ENCODE assay signal across 8 cellular contexts in the genomic region with DNA sequence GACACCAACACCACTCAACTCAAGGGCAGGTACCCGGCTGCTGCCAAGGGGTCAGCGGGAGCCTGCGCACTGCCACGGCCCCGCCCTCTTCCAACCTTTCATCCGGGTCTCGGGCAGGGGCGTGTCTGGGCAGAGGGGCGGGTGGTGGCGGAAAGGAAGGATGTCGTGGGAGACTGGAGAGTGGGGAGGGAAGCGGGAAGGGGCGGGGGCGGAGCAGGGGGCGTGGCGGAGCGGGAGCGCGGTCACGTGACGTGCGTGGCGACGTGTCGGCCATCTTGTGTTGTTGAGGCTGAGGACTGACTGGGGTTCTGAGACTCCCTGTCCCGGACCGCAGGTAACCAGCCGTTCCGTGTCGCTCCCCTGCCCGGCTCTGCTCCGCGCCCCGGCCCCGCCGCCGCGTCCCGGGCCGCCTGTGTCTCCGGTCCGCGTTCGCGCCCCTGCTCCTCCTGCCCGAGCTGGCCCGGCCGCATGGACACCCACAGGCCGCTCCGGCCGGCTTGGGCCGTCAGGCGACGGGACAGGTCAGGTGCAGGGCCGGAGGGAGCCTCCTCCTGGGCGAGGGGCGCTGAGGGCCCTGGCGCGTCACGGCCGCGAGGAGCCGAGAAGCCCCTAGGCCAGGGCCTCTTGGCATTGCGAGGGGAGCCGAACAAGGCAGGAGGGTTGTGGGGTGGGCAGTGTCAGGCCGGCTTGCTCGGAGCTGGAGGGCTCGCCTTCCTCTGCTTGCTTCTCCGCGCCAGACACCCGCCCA. TPM values are rescaled to one million over a fixed set of nuclear protein-coding genes. Genes with fewer than 3 reads are reported as not detected.
DNase-seq lines count a peak whose midpoint lies in the region; ATAC-seq and TF ChIP-seq lines count a peak whose summit lies in the region.

A gene with protein sequence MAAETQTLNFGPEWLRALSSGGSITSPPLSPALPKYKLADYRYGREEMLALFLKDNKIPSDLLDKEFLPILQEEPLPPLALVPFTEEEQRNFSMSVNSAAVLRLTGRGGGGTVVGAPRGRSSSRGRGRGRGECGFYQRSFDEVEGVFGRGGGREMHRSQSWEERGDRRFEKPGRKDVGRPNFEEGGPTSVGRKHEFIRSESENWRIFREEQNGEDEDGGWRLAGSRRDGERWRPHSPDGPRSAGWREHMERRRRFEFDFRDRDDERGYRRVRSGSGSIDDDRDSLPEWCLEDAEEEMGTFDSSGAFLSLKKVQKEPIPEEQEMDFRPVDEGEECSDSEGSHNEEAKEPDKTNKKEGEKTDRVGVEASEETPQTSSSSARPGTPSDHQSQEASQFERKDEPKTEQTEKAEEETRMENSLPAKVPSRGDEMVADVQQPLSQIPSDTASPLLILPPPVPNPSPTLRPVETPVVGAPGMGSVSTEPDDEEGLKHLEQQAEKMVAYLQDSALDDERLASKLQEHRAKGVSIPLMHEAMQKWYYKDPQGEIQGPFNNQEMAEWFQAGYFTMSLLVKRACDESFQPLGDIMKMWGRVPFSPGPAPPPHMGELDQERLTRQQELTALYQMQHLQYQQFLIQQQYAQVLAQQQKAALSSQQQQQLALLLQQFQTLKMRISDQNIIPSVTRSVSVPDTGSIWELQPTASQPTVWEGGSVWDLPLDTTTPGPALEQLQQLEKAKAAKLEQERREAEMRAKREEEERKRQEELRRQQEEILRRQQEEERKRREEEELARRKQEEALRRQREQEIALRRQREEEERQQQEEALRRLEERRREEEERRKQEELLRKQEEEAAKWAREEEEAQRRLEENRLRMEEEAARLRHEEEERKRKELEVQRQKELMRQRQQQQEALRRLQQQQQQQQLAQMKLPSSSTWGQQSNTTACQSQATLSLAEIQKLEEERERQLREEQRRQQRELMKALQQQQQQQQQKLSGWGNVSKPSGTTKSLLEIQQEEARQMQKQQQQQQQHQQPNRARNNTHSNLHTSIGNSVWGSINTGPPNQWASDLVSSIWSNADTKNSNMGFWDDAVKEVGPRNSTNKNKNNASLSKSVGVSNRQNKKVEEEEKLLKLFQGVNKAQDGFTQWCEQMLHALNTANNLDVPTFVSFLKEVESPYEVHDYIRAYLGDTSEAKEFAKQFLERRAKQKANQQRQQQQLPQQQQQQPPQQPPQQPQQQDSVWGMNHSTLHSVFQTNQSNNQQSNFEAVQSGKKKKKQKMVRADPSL (N-terminal part only) (plus strand): TSS at position 273 of the 748 bp plus-strand sequence. CDS start 37,867 bp downstream, outside the sequence.

- ATAC-seq in GM21528 (IDR thresholded peaks at IDR 0.05; ENCODE audit: low FRiP score, unreplicated experiment) (peak; percentile 83), IMR-90 (ENCODE audit: low read depth) (peak; percentile 94)

- in situ Hi-C loops in IMR-90 (cut with MboI; ENCODE audit: low sequenced_read_pairs) = no loop called here

- H3K79me1 ChIP-seq in IMR-90 (ENCODE audit: low read depth in 1 of 2, low read length in 2 of 2) = peaks cover 3 to 30% of the 10 kb centered on the region in 2 experiments

- WGBS in IMR-90 (ENCODE audit: extremely low coverage in 2 of 2, insufficient read length in 1 of 2), 2 experiments = 0% methylated on average over 2 of the region's 71 CpGs; no CpG with 5 or more reads in 1 of the 2 experiments

- H3K4me1 ChIP-seq in IMR-90 (ENCODE audit: control insufficient read depth, insufficient read depth, low read length) = peaks cover 6% of the 10 kb centered on the region
- peaks cover 31% of the 10 kb centered on the region for H3K4me1 ChIP-seq in OCI-LY7 (ENCODE audit: insufficient read depth, low read length, poor library complexity, severe bottlenecking)

- peak within 1 kb of the TSS; percentile 78 for H3K4me3 ChIP-seq in IMR-90 (ENCODE audit: insufficient read depth, low read depth, low read length)
- H3K4me3 ChIP-seq in OCI-LY7 (ENCODE audit: low read depth, low read length, poor library complexity, severe bottlenecking) = peak within 1 kb of the TSS; percentile 99

- H2BK5ac ChIP-seq in IMR-90 (ENCODE audit: low read depth, low read length, poor library complexity, severe bottlenecking) = peak within 1 kb of the TSS; percentile 28

- peaks cover 44% of the 10 kb centered on the region for H3K79me2 ChIP-seq in OCI-LY7 (ENCODE audit: insufficient read depth, low read depth, low read length)

- TF ChIP-seq CTCF in IMR-90 (conservative IDR thresholded peaks at IDR 0.05; ENCODE audit: low read depth, low read length) = no peak
- TF ChIP-seq CTCF in OCI-LY7 (conservative IDR thresholded peaks at IDR 0.05; ENCODE audit: low read length) = no peak
- no peak for TF ChIP-seq CTCF in endothelial cell (IDR thresholded peaks at IDR 0.05; ENCODE audit: unreplicated experiment)
- no peak for TF ChIP-seq CTCF in mesothelial cell of epicardium (IDR thresholded peaks at IDR 0.05; ENCODE audit: unreplicated experiment)

- H2AK5ac ChIP-seq in IMR-90 (ENCODE audit: low read depth, low read length) = peak within 1 kb of the TSS; percentile 67

- dilution Hi-C loops in IMR-90 (cut with HindIII; ENCODE audit: low sequenced_read_pairs, unreplicated experiment) = no loop called here

- H3K4me3 Mint-ChIP-seq in endothelial cell (ENCODE audit: unreplicated experiment) (peak within 1 kb of the TSS; percentile 98), mesothelial cell of epicardium (peak within 1 kb of the TSS; percentile 96)

- H4K20me1 ChIP-seq in IMR-90 (ENCODE audit: insufficient read depth, low read length) (peaks cover 17% of the 10 kb centered on the region), OCI-LY7 (ENCODE audit: insufficient read depth, low read length) (peaks cover 8% of the 10 kb centered on the region; the same call in 1 of the 2 replicates)

- H2AK9ac ChIP-seq in IMR-90 (replicated peaks; ENCODE audit: low read depth, low read length, poor library complexity) = peak within 1 kb of the TSS; percentile 93

- H2BK15ac ChIP-seq in IMR-90 (ENCODE audit: low read depth, low read length) = no peak within 1 kb of the TSS; the same call in 2 of the 3 replicates

- no peaks in the 10 kb centered on the region; the same call in 1 of the 2 replicates for H3K27me3 ChIP-seq in IMR-90 (ENCODE audit: control insufficient read depth, insufficient read depth, low read length)

- CTCF ChIA-PET in IMR-90 (lab: Yijun Ruan, JAX) = no interaction called here
- CTCF ChIA-PET in OCI-LY7 (lab: Charles Lee; ENCODE audit: unreplicated experiment) = no interaction called here

- H3K27ac ChIP-seq in IMR-90 (ENCODE audit: insufficient read depth, low read length) (peak within 1 kb of the TSS; percentile 66), OCI-LY7 (ENCODE audit: low read depth, low read length, poor library complexity, severe bottlenecking) (peak within 1 kb of the TSS; percentile 45)

- POLR2A ChIA-PET in IMR-90 (lab: Charles Lee; ENCODE audit: unreplicated experiment) = no interaction called here
- POLR2A ChIA-PET in OCI-LY7 (lab: Charles Lee) = interaction anchor here (0.6 to 1.6 kb wide), 3 partner anchors 14 to 668 kb away, joined by 3 to 4 read pairs (median 3); no protein-coding TSS in a partner anchor

- H3K18ac ChIP-seq in IMR-90 (ENCODE audit: low read depth, low read length) = peak within 1 kb of the TSS; percentile 11; the same call in 1 of the 2 replicates

- no peaks in the 10 kb centered on the region for H3K36me3 ChIP-seq in IMR-90 (ENCODE audit: control insufficient read depth, insufficient read depth, low read length)
- H3K36me3 ChIP-seq in OCI-LY7 (ENCODE audit: insufficient read depth, low read length) = peaks cover 21% of the 10 kb centered on the region

- peak within 1 kb of the TSS; percentile 86 for H3K27ac Mint-ChIP-seq in endothelial cell (ENCODE audit: unreplicated experiment)
- H3K27ac Mint-ChIP-seq in mesothelial cell of epicardium = peak within 1 kb of the TSS; percentile 98

- peak within 1 kb of the TSS; percentile 84 for H2AFZ ChIP-seq in IMR-90 (replicated peaks; ENCODE audit: low read length, poor library complexity)
- peak within 1 kb of the TSS; percentile 99 for H2AFZ ChIP-seq in OCI-LY7 (ENCODE audit: low read length)

- 0 out of 2 replicates have a peak within 1 kb of the TSS, but pooled peaks have one; percentile 47 for H3K56ac ChIP-seq in IMR-90 (ENCODE audit: extremely low read depth, insufficient read depth, low read length)

- peak; percentile 77 for TF ChIP-seq POLR2A in IMR-90 (IDR thresholded peaks at IDR 0.05; ENCODE audit: low read depth, low read length)

- H4K5ac ChIP-seq in IMR-90 (ENCODE audit: low read depth, low read length) = peak within 1 kb of the TSS; percentile 98

- H3K9me2 ChIP-seq in OCI-LY7 (ENCODE audit: insufficient read depth, low read length) = no peaks in the 10 kb centered on the region

- H3K27me3 Mint-ChIP-seq in endothelial cell (ENCODE audit: unreplicated experiment) (peaks cover 2% of the 10 kb centered on the region), mesothelial cell of epicardium (ENCODE audit: low read depth) (no peaks in the 10 kb centered on the region)

- H3K36me3 Mint-ChIP-seq in endothelial cell (ENCODE audit: low read depth, unreplicated experiment) (no peaks in the 10 kb centered on the region), mesothelial cell of epicardium (peaks cover 4% of the 10 kb centered on the region)

- H3K9me1 ChIP-seq in IMR-90 (ENCODE audit: insufficient read depth, low read length) = 0 out of 2 replicates have a peak, but pooled peaks cover 2% of the 10 kb centered on the region

- H4K91ac ChIP-seq in IMR-90 (ENCODE audit: insufficient read depth, low read depth, low read length) = peak within 1 kb of the TSS; percentile 72

- DNase-seq in DMS 273 (lab: John Stamatoyannopoulos, UW; ENCODE audit: unreplicated experiment) (peak; percentile 98), IMR-90 (peak; percentile 92), OCI-LY7 (ENCODE audit: low spot score) (peak; percentile 93), endothelial cell (ENCODE audit: low spot score) (peak; percentile 98), mesothelial cell of epicardium (ENCODE audit: low spot score in 2 of 2, unreplicated experiment in 2 of 2) (peak; percentile 95 to 97)
- peak; percentile 96 for DNase-seq in activated CD8-positive, alpha-beta memory T cell treated with anti-CD3 and anti-CD28 coated beads, Interleukin-2, amount 50 U/mL, for 48 hours
- DNase-seq in stimulated activated CD8-positive, alpha-beta memory T cell treated with anti-CD3 and anti-CD28 coated beads, Interleukin-15, amount 100 ng/mL, for 4 hours (ENCODE audit: low read depth in 2 of 2) = peak; percentile 86 to 88

- TF ChIP-seq RAD21 in IMR-90 (IDR thresholded peaks at IDR 0.05; ENCODE audit: low read length) = no peak

- H3K9me3 ChIP-seq in IMR-90 (ENCODE audit: control insufficient read depth, insufficient read depth, low read length) (no peaks in the 10 kb centered on the region), OCI-LY7 (ENCODE audit: low read length) (no peaks in the 10 kb centered on the region)

- H3K4me1 Mint-ChIP-seq in endothelial cell (ENCODE audit: unreplicated experiment) = peaks cover 26% of the 10 kb centered on the region
- H3K4me1 Mint-ChIP-seq in mesothelial cell of epicardium = peaks cover 33% of the 10 kb centered on the region

- peak within 1 kb of the TSS; percentile 99 for H3K4me2 ChIP-seq in IMR-90 (ENCODE audit: low read depth, low read length)
- peak within 1 kb of the TSS; percentile 88 for H3K4me2 ChIP-seq in OCI-LY7 (ENCODE audit: low read length)

- peak within 1 kb of the TSS; percentile 53 for H3K14ac ChIP-seq in IMR-90 (replicated peaks; ENCODE audit: low read depth, low read length)

- no peak within 1 kb of the TSS for H2BK120ac ChIP-seq in IMR-90 (ENCODE audit: low read depth, low read length)

- H3K23ac ChIP-seq in IMR-90 (ENCODE audit: low read depth, low read length) = peak within 1 kb of the TSS; percentile 40

- H3K9me3 Mint-ChIP-seq in endothelial cell (ENCODE audit: unreplicated experiment) = no peaks in the 10 kb centered on the region
- peaks cover 7% of the 10 kb centered on the region for H3K9me3 Mint-ChIP-seq in mesothelial cell of epicardium

- peak within 1 kb of the TSS; percentile 65 for H3K4ac ChIP-seq in IMR-90 (ENCODE audit: low read depth, low read length)

- BruUV-seq in IMR-90 (replicated peaks; lab: Mats Ljungman, UMichigan) = no TSS peak
- BruUV-seq in OCI-LY7 (replicated peaks; lab: Mats Ljungman, UMichigan) = no TSS peak

- no peak within 1 kb of the TSS for H2BK20ac ChIP-seq in IMR-90 (ENCODE audit: low read depth, low read length)

- H4K8ac ChIP-seq in IMR-90 (ENCODE audit: low read depth in 2 of 2, low read length in 2 of 2) = peak within 1 kb of the TSS; percentile 91 to 99

- peak within 1 kb of the TSS; percentile 95 for H3K9ac ChIP-seq in IMR-90 (ENCODE audit: low read depth, low read length)

- intact Hi-C loops in IMR-90 (cut with micrococcal nuclease) (no loop called here), OCI-LY7 (cut with micrococcal nuclease; ENCODE audit: unreplicated experiment) (no loop called here)

RNA-seq across cellular contexts. Expression of the gene that starts here (rescaled TPM):
- total RNA-seq in IMR-90 (2012; rRNA removed) = 52.5 and 66.0 TPM in 2 replicates
- polyA plus RNA-seq in IMR-90 (2012; rRNA removed) = 14.7 and 18.3 TPM in 2 replicates
- 5.4 and 6.7 TPM in 2 replicates for polyA plus RNA-seq in IMR-90 (2012; cell fraction: cytosol; rRNA removed)
- 6.6 and 21.4 TPM in 2 replicates for polyA plus RNA-seq in IMR-90 (2012; cell fraction: nucleus; rRNA removed; ENCODE audit: low replicate concordance)
- total RNA-seq in OCI-LY7 (2014; rRNA removed; shearing (Covaris generic)) = 39.1 and 50.5 TPM in 2 replicates
- total RNA-seq in OCI-LY7 (2022) = 60.9 and 64.8 TPM in 2 replicates
- total RNA-seq in endothelial cell (ENCODE audit: unreplicated experiment) = 61.1 TPM
- total RNA-seq in mesothelial cell of epicardium = 75.3 to 78.8 TPM (median 76.9 TPM) in 3 replicates

Comparison
In these comparisons a context has a peak if more than half of its experiments do, and no peak if none do; other contexts are left out.
1. Peak in every context shown above with its lines: DNase-seq, ATAC-seq, H3K4me3 ChIP-seq and H3K27ac ChIP-seq.